ENCODE assay signal across 10 cellular contexts in genomic region chr1:235841938-235842545, GRCh38. TPM values are rescaled to one million over a fixed set of nuclear protein-coding genes. Genes with fewer than 3 reads are reported as not detected.
A peak's percentile ranks its signal among the peaks of the same experiment; 100 is the strongest.
DNase-seq lines count a peak whose midpoint lies in the region; ATAC-seq and TF ChIP-seq lines count a peak whose summit lies in the region.
"Had no signal": no experiment of that assay in that cellular context is flagged by ENCODE, and none has a peak within 500 bp of the region (broad histone marks: within the 10 kb centered on the region; RNA-seq: fewer than 3 reads in every experiment).

No MANE protein-coding gene starts in this region.

- POLR2A ChIA-PET in WTC11 (lab: Charles Lee) = interaction anchor here (0.6 to 0.9 kb wide), 2 partner anchors 24 to 221 kb away, joined by 3 to 6 read pairs; partner anchors contain the start of gene LYST

- peaks cover 17% of the 10 kb centered on the region for H3K36me3 Mint-ChIP-seq in dendritic cell treated with granulocyte-macrophage colony-stimulating factor and Interleukin-4, amounts not matched to agents 40 ng/mL and 50 ng/mL, for 4 days (ENCODE audit: low read depth)
- H3K36me3 Mint-ChIP-seq in WTC11 = no peaks in the 10 kb centered on the region

- TF ChIP-seq CTCF in GM13977 (IDR thresholded peaks at IDR 0.05; ENCODE audit: extremely low read depth, insufficient read depth, missing control alignments) (no peak), GM20000 (IDR thresholded peaks at IDR 0.05; ENCODE audit: extremely low read depth, missing control alignments) (no peak), WTC11 (IDR thresholded peaks at IDR 0.05) (no peak)

- H3K4me3 Mint-ChIP-seq in dendritic cell treated with granulocyte-macrophage colony-stimulating factor and Interleukin-4, amounts not matched to agents 40 ng/mL and 50 ng/mL, for 4 days = no peak overlapping the region
- H3K4me3 Mint-ChIP-seq in WTC11 = no peak overlapping the region

- in situ Hi-C loops in GM13977 (cut with MboI; ENCODE audit: low pct_unique_long_range_greater_than_20kb, low sequenced_read_pairs, unreplicated experiment) = no loop called here

- peaks cover 6% of the 10 kb centered on the region for H3K9me3 Mint-ChIP-seq in dendritic cell treated with granulocyte-macrophage colony-stimulating factor and Interleukin-4, amounts not matched to agents 40 ng/mL and 50 ng/mL, for 4 days
- H3K9me3 Mint-ChIP-seq in WTC11 = peaks cover 15% of the 10 kb centered on the region

- CTCF ChIA-PET in WTC11 (lab: Charles Lee) = interaction anchor here (0.6 to 5.6 kb wide), 3 partner anchors 15 to 130 kb away, joined by 4 to 49 read pairs (median 5); no protein-coding TSS in a partner anchor

- peak; percentile 73 for ATAC-seq in HG03108 (IDR thresholded peaks at IDR 0.05; ENCODE audit: unreplicated experiment)
- ATAC-seq in WTC11 = no peak

- intact Hi-C loops in dendritic cell treated with granulocyte-macrophage colony-stimulating factor and Interleukin-4, amounts not matched to agents 40 ng/mL and 50 ng/mL, for 4 days (cut with micrococcal nuclease) = no loop called here

- peak; percentile 36 for DNase-seq in GM13977 (ENCODE audit: low spot score)
- peak; percentile 43 for DNase-seq in GM20000 (ENCODE audit: low spot score)
- DNase-seq in iPS-NIHi7 (ENCODE audit: extremely low spot score) = no peak
- no peak for DNase-seq in AG08395 (ENCODE audit: low spot score)
- no peak for DNase-seq in NCI-H1417 (lab: John Stamatoyannopoulos, UW)
- no peak for DNase-seq in WTC11 (ENCODE audit: low spot score)
- DNase-seq: DMS153, NCI-H1436 had no signal

- H3K27ac Mint-ChIP-seq in dendritic cell treated with granulocyte-macrophage colony-stimulating factor and Interleukin-4, amounts not matched to agents 40 ng/mL and 50 ng/mL, for 4 days = peak overlapping the region; percentile 61
- H3K27ac Mint-ChIP-seq in WTC11 = no peak overlapping the region

- no peaks in the 10 kb centered on the region for H3K27me3 Mint-ChIP-seq in dendritic cell treated with granulocyte-macrophage colony-stimulating factor and Interleukin-4, amounts not matched to agents 40 ng/mL and 50 ng/mL, for 4 days
- 0 out of 2 replicates have a peak, but pooled peaks cover 3% of the 10 kb centered on the region for H3K27me3 Mint-ChIP-seq in WTC11 (ENCODE audit: low read depth)

- H3K4me1 Mint-ChIP-seq in dendritic cell treated with granulocyte-macrophage colony-stimulating factor and Interleukin-4, amounts not matched to agents 40 ng/mL and 50 ng/mL, for 4 days (ENCODE audit: low read depth) = peaks cover 39% of the 10 kb centered on the region
- peaks cover 4% of the 10 kb centered on the region for H3K4me1 Mint-ChIP-seq in WTC11

TF ChIP-seq in WTC11, 78 proteins besides CTCF, POLR2A, EP300 and RAD21:
- TF ChIP-seq ZNF416 (CRISPR knock-in tag; IDR thresholded peaks at IDR 0.05) (no peak), ZBTB21 (CRISPR knock-in tag; IDR thresholded peaks at IDR 0.05; ENCODE audit: borderline replicate concordance) (no peak), TEAD1 (CRISPR knock-in tag; IDR thresholded peaks at IDR 0.05) (no peak), SP1 (CRISPR knock-in tag; conservative IDR thresholded peaks at IDR 0.05) (no peak), ATF1 (CRISPR knock-in tag; IDR thresholded peaks at IDR 0.05) (no peak), ATF2 (CRISPR knock-in tag; IDR thresholded peaks at IDR 0.05; ENCODE audit: borderline replicate concordance, low read depth) (no peak), GTF2I (CRISPR knock-in tag; conservative IDR thresholded peaks at IDR 0.05) (no peak), GRHL2 (CRISPR knock-in tag; IDR thresholded peaks at IDR 0.05; ENCODE audit: insufficient replicate concordance, severe bottlenecking) (no peak), ZNF512 (CRISPR knock-in tag; IDR thresholded peaks at IDR 0.05; ENCODE audit: borderline replicate concordance) (no peak), RELA (CRISPR knock-in tag; IDR thresholded peaks at IDR 0.05; ENCODE audit: borderline replicate concordance) (no peak), IRF1 (CRISPR knock-in tag; IDR thresholded peaks at IDR 0.05) (no peak), E2F4 (CRISPR knock-in tag; IDR thresholded peaks at IDR 0.05; ENCODE audit: borderline replicate concordance, low read depth) (no peak), TP53 (CRISPR knock-in tag; IDR thresholded peaks at IDR 0.05) (no peak), ATF6 (CRISPR knock-in tag; IDR thresholded peaks at IDR 0.05) (no peak)

RNA-seq across cellular contexts. Expression of gene LYST, which starts 24.7 kb away (rescaled TPM):
- 0.46 to 0.99 TPM (median 0.59 TPM) in 3 replicates for total RNA-seq in WTC11 (2021)

Comparison
In these comparisons a context has a peak if more than half of its experiments do, and no peak if none do; other contexts are left out.
1. DNase-seq: peak in GM13977 (single experiment) and GM20000 (single experiment); none in iPS-NIHi7 (single experiment), AG08395 (single experiment), NCI-H1417 (0 of 3) and WTC11 (single experiment).